ENCODE assay signal across 18 cellular contexts in the genomic region with DNA sequence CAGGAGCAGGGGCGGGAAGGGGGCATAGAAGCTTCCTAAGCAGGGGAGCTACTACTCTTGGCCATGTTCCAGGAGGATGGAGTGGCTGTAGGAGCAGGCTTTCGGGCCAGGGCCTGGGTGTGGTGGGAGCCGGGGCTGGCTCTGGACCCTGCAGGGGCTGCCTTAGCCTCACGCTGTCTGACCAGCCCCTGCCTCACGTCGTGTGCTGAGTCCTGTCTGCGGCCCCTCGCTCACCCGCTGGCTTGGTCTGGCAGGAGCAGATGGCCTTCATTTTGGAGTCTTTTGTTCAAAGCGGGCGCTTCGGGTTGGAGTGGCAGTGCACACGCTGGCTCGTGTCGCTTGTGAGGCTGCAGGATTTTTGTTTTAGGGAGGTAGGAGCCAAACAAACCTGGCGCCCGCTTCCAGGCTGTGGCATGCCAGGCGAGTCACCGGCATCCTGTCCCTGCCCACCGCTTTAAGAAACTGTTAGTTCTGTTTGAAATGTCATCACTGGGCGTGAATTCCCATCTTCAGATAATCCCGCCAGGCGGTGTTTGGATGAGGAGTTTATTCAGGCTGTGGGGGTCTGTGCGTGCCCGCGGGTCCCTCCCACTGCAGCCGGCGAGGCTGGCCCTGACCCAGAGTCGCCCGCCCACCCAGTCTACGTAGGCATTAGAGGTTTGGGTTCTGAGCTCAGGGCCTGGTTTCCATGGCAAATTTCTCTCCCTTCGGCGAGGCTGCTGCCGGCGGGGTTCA.
A peak's percentile ranks its signal among the peaks of the same experiment; 100 is the strongest.
DNase-seq lines count a peak whose midpoint lies in the region; ATAC-seq, FAIRE-seq and TF ChIP-seq lines count a peak whose summit lies in the region.
"Had no signal": no experiment of that assay in that cellular context is flagged by ENCODE, and none has a peak within 500 bp of the region (broad histone marks: within the 10 kb centered on the region; RNA-seq: fewer than 3 reads in every experiment).

No MANE protein-coding gene starts in this region.

- ATAC-seq in K562 (no peak), HG03571 (IDR thresholded peaks at IDR 0.05; ENCODE audit: unreplicated experiment) (no peak)
- ATAC-seq in activated naive CD8-positive, alpha-beta T cell treated with anti-CD3 and anti-CD28 coated beads, Interleukin-2, amount 50 U/mL, for 24 hours, result no peak
- ATAC-seq in stimulated activated naive CD8-positive, alpha-beta T cell treated with anti-CD3 and anti-CD28 coated beads, Interleukin-15, Interleukin-2, amounts not matched to agents 100 U/mL and 50 U/mL, for 24 hours, result no peak

- TF ChIP-seq CTCF in K562 (IDR thresholded peaks at IDR 0.05 in 2 of 3, conservative IDR thresholded peaks at IDR 0.05 in 1 of 3; ENCODE audit: insufficient read depth in 2 of 3, low read depth in 1 of 3, low read length in 3 of 3) (no peak), neural crest cell (conservative IDR thresholded peaks at IDR 0.05) (no peak)

- 0 out of 2 replicates have a peak, but pooled peaks cover 7% of the 10 kb centered on the region for H4K20me1 ChIP-seq in K562 (replicated peaks; ENCODE audit: control insufficient read depth, insufficient read depth, low read length)

- POLR2A ChIA-PET in K562 (lab: Yijun Ruan, JAX), result interaction anchor here (0.5 to 0.6 kb wide), 2 partner anchors 21 to 45 kb away, joined by 3 read pairs; no protein-coding TSS in a partner anchor

- 93% methylated on average over 22 of the region's 35 CpGs for WGBS in K562 (ENCODE audit: insufficient coverage, low coverage, missing lambda C conversion rate)

- no peak for TF ChIP-seq RAD21 in K562 (CRISPR knock-in tag; conservative IDR thresholded peaks at IDR 0.05 in 1 of 2, IDR thresholded peaks at IDR 0.05 in 1 of 2)

- H3K79me2 ChIP-seq in K562 (ENCODE audit: control insufficient read depth, insufficient read depth, low read length), result no peaks in the 10 kb centered on the region

- 0 out of 2 replicates have a peak, but pooled peaks cover 6% of the 10 kb centered on the region for H3K9me3 ChIP-seq in K562 (replicated peaks; ENCODE audit: control insufficient read depth, insufficient read depth, low read depth, low read length)

- FAIRE-seq in K562 (lab: Jason Lieb, UNC), result no peak
- FAIRE-seq: GM12878 had no signal

- peak overlapping the region in 1 of 2 experiments; percentile 36; a peak in 1 of 4 replicates for H3K9ac ChIP-seq in K562 (ENCODE audit: insufficient read depth in 1 of 2, low read depth in 2 of 2, low read length in 2 of 2)
- H3K9ac ChIP-seq: parathyroid adenoma had no signal

- no peaks in the 10 kb centered on the region for H3K27me3 ChIP-seq in K562 (ENCODE audit: control insufficient read depth in 2 of 2, insufficient read depth in 2 of 2, low read length in 2 of 2)
- H3K27me3 ChIP-seq: foreskin keratinocyte had no signal

- no peaks in the 10 kb centered on the region for H3K27me3 Mint-ChIP-seq in neural crest cell (ENCODE audit: low read depth)
- H3K27me3 Mint-ChIP-seq in activated naive CD8-positive, alpha-beta T cell treated with anti-CD3 and anti-CD28 coated beads, Interleukin-2, amount 50 U/mL, for 24 hours, result no peaks in the 10 kb centered on the region
- H3K27me3 Mint-ChIP-seq: activated CD4-positive, alpha-beta T cell treated with anti-CD3 and anti-CD28 coated beads, Interleukin-2, amount 10 ng/mL, durations not matched to agents 24 days and 14 days; activated T-cell treated with anti-CD3 and anti-CD28 coated beads, Interleukin-2, amount 50 U/mL, for 24 hours had no signal

- DNase-seq in AG20443 (ENCODE audit: low spot score) (peak; percentile 67), NCI-H1092 treated with DMSO at 0.1 percent for 48 hours (lab: John Stamatoyannopoulos, UW) (peak; percentile 74), K562 (ENCODE audit: extremely low read depth in 1 of 4, low spot score in 3 of 4) (no peak), neural crest cell (ENCODE audit: low read depth, low spot score) (no peak), NCI-H2107 treated with DMSO at 0.1 percent for 48 hours (lab: John Stamatoyannopoulos, UW; ENCODE audit: unreplicated experiment) (no peak)
- DNase-seq in activated naive CD8-positive, alpha-beta T cell treated with anti-CD3 and anti-CD28 coated beads, Interleukin-2, amount 50 U/mL, for 24 hours, result no peak
- no peak for DNase-seq in stimulated activated naive CD8-positive, alpha-beta T cell treated with anti-CD3 and anti-CD28 coated beads, Interleukin-15, Interleukin-2, amounts not matched to agents 100 U/mL and 50 U/mL, for 24 hours
- DNase-seq: activated CD4-positive, alpha-beta T cell treated with anti-CD3 and anti-CD28 coated beads, Interleukin-2, amount 10 ng/mL, durations not matched to agents 24 days and 14 days; activated T-cell treated with anti-CD3 and anti-CD28 coated beads, Interleukin-2, amount 50 U/mL, for 24 hours; AML-193; foreskin keratinocyte; immature natural killer cell; NCI-H187; stimulated activated CD4-positive, alpha-beta T cell treated with anti-CD3 and anti-CD28 coated beads, Interleukin-15, amount 100 ng/mL, for 24 hours had no signal

- TF ChIP-seq EP300 in K562 (IDR thresholded peaks at IDR 0.05; ENCODE audit: low read length), result no peak

- H3K36me3 Mint-ChIP-seq in neural crest cell (ENCODE audit: low read depth), result peaks cover 19% of the 10 kb centered on the region
- peaks cover 21% of the 10 kb centered on the region for H3K36me3 Mint-ChIP-seq in activated naive CD8-positive, alpha-beta T cell treated with anti-CD3 and anti-CD28 coated beads, Interleukin-2, amount 50 U/mL, for 24 hours (ENCODE audit: low read depth)

- H3K4me3 Mint-ChIP-seq in neural crest cell, result peak overlapping the region; percentile 66
- H3K4me3 Mint-ChIP-seq in activated naive CD8-positive, alpha-beta T cell treated with anti-CD3 and anti-CD28 coated beads, Interleukin-2, amount 50 U/mL, for 24 hours, result no peak overlapping the region
- H3K4me3 Mint-ChIP-seq: activated CD4-positive, alpha-beta T cell treated with anti-CD3 and anti-CD28 coated beads, Interleukin-2, amount 10 ng/mL, durations not matched to agents 24 days and 14 days; activated T-cell treated with anti-CD3 and anti-CD28 coated beads, Interleukin-2, amount 50 U/mL, for 24 hours; immature natural killer cell; T-helper 2 cell treated with Interferon-gamma antibody and Interleukin-4, amounts not matched to agents 5 μg/mL and 100 μg/mL, for 36 hours had no signal

- TF ChIP-seq POLR2A in K562 (conservative IDR thresholded peaks at IDR 0.05), result no peak

- H3K9me3 Mint-ChIP-seq in neural crest cell, result peaks cover 5% of the 10 kb centered on the region
- H3K9me3 Mint-ChIP-seq in activated naive CD8-positive, alpha-beta T cell treated with anti-CD3 and anti-CD28 coated beads, Interleukin-2, amount 50 U/mL, for 24 hours, result peaks cover 9% of the 10 kb centered on the region

- H3K4me2 ChIP-seq in K562 (ENCODE audit: insufficient read depth, low read length), result no peak overlapping the region

- H3K9me1 ChIP-seq in K562 (ENCODE audit: control insufficient read depth, insufficient read depth, low read length), result no peaks in the 10 kb centered on the region

- H3K27ac ChIP-seq in K562 (ENCODE audit: extremely low read depth, low read depth, low read length), result no peak overlapping the region
- H3K27ac ChIP-seq: foreskin keratinocyte, parathyroid adenoma had no signal

- peaks cover 12% of the 10 kb centered on the region for H3K4me1 Mint-ChIP-seq in neural crest cell
- H3K4me1 Mint-ChIP-seq in activated naive CD8-positive, alpha-beta T cell treated with anti-CD3 and anti-CD28 coated beads, Interleukin-2, amount 50 U/mL, for 24 hours, result no peaks in the 10 kb centered on the region
- H3K4me1 Mint-ChIP-seq: activated CD4-positive, alpha-beta T cell treated with anti-CD3 and anti-CD28 coated beads, Interleukin-2, amount 10 ng/mL, durations not matched to agents 24 days and 14 days had no signal

- H3K27ac Mint-ChIP-seq in neural crest cell (ENCODE audit: unreplicated experiment), result peak overlapping the region; percentile 72
- H3K27ac Mint-ChIP-seq in activated naive CD8-positive, alpha-beta T cell treated with anti-CD3 and anti-CD28 coated beads, Interleukin-2, amount 50 U/mL, for 24 hours, result no peak overlapping the region
- H3K27ac Mint-ChIP-seq: activated CD4-positive, alpha-beta T cell treated with anti-CD3 and anti-CD28 coated beads, Interleukin-2, amount 10 ng/mL, durations not matched to agents 24 days and 14 days; activated T-cell treated with anti-CD3 and anti-CD28 coated beads, Interleukin-2, amount 50 U/mL, for 24 hours; immature natural killer cell; T-helper 2 cell treated with Interferon-gamma antibody and Interleukin-4, amounts not matched to agents 5 μg/mL and 100 μg/mL, for 36 hours had no signal

- in situ Hi-C loops in K562 (cut with MboI), result no loop called here

- peaks cover 0 to 12% of the 10 kb centered on the region in 2 experiments; a peak in 2 of 5 replicates for H3K4me1 ChIP-seq in K562 (replicated peaks in 1 of 2; ENCODE audit: control insufficient read depth in 2 of 2, insufficient read depth in 2 of 2, low read length in 2 of 2)
- H3K4me1 ChIP-seq: foreskin keratinocyte, parathyroid adenoma had no signal

- BruUV-seq in K562 (replicated peaks; lab: Mats Ljungman, UMichigan), result no TSS peak

- CTCF ChIA-PET in K562 (lab: Yijun Ruan, JAX; ENCODE audit: low intra/inter-chr PET ratio), result no interaction called here

- H3K4me3 ChIP-seq in K562, result no peak overlapping the region
- H3K4me3 ChIP-seq: GM12878 had no signal

- no peak overlapping the region for H2AFZ ChIP-seq in K562 (ENCODE audit: low read depth, low read length)
- H2AFZ ChIP-seq: parathyroid adenoma had no signal

- peaks cover 17% of the 10 kb centered on the region; the same call in 2 of the 3 replicates for H3K36me3 ChIP-seq in K562 (ENCODE audit: control insufficient read depth, insufficient read depth, low read length)

- intact Hi-C loops in K562 (cut with micrococcal nuclease), result no loop called here

TF ChIP-seq in K562, 482 proteins besides CTCF, POLR2A, EP300 and RAD21:
- peak; percentile 1; the same call in 1 of the 2 replicates for TF ChIP-seq POLR2G (IDR thresholded peaks at IDR 0.05; ENCODE audit: low read depth, low read length)
- TF ChIP-seq SMARCB1 (IDR thresholded peaks at IDR 0.05; ENCODE audit: insufficient read length, low read depth), result no peak
- no peak for TF ChIP-seq FUS (optimal IDR thresholded peaks at IDR 0.05; ENCODE audit: low read depth, low read length)
- peak; percentile 46; the same call in 1 of the 2 replicates for TF ChIP-seq NFIC (IDR thresholded peaks at IDR 0.05)
- TF ChIP-seq SREBF2 (CRISPR knock-in tag; IDR thresholded peaks at IDR 0.05), result no peak

Comparison
In these comparisons a context has a peak if more than half of its experiments do, and no peak if none do; other contexts are left out.
1. DNase-seq: peak in AG20443 (single experiment) and NCI-H1092 treated with DMSO at 0.1 percent for 48 hours (single experiment); none in K562 (0 of 4), neural crest cell (single experiment), activated naive CD8-positive, alpha-beta T cell treated with anti-CD3 and anti-CD28 coated beads, Interleukin-2, amount 50 U/mL, for 24 hours (single experiment), stimulated activated naive CD8-positive, alpha-beta T cell treated with anti-CD3 and anti-CD28 coated beads, Interleukin-15, Interleukin-2, amounts not matched to agents 100 U/mL and 50 U/mL, for 24 hours (single experiment) and NCI-H2107 treated with DMSO at 0.1 percent for 48 hours (single experiment).